1 cellular context compared by ENCODE assay signal in the genomic region with DNA sequence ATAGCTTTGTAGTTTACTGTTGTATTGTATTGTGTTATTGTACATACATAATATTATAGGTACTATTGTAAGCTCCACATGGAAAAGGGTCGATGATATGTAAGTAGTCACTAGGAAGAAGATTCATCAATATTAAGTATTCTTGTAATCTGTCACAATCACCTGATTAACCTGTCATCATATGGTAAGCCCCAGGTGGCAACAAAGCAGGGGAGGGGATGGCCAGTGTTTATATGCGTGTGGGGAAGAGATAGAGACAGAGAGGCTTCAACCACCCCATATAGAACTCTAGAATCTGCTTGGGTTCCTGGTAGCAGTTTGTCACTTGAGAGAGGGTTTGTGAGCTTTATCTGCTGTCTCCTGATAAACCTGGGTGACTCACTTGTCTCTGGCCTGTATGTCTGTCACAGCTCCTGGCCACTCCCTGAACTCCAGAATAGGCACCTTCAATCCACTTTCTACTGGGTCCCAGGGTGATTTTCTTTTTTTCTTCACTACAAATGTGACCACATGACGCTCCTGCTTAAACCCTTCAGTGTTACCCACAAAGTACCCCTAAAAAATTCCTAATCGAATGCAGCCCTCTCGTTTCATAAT.
TF ChIP-seq lines count a peak whose summit lies in the region.

No MANE protein-coding gene starts in this region.

TF ChIP-seq in HepG2, 621 proteins besides CTCF, POLR2A, EP300 and RAD21:
- TF ChIP-seq, protein P1, sequence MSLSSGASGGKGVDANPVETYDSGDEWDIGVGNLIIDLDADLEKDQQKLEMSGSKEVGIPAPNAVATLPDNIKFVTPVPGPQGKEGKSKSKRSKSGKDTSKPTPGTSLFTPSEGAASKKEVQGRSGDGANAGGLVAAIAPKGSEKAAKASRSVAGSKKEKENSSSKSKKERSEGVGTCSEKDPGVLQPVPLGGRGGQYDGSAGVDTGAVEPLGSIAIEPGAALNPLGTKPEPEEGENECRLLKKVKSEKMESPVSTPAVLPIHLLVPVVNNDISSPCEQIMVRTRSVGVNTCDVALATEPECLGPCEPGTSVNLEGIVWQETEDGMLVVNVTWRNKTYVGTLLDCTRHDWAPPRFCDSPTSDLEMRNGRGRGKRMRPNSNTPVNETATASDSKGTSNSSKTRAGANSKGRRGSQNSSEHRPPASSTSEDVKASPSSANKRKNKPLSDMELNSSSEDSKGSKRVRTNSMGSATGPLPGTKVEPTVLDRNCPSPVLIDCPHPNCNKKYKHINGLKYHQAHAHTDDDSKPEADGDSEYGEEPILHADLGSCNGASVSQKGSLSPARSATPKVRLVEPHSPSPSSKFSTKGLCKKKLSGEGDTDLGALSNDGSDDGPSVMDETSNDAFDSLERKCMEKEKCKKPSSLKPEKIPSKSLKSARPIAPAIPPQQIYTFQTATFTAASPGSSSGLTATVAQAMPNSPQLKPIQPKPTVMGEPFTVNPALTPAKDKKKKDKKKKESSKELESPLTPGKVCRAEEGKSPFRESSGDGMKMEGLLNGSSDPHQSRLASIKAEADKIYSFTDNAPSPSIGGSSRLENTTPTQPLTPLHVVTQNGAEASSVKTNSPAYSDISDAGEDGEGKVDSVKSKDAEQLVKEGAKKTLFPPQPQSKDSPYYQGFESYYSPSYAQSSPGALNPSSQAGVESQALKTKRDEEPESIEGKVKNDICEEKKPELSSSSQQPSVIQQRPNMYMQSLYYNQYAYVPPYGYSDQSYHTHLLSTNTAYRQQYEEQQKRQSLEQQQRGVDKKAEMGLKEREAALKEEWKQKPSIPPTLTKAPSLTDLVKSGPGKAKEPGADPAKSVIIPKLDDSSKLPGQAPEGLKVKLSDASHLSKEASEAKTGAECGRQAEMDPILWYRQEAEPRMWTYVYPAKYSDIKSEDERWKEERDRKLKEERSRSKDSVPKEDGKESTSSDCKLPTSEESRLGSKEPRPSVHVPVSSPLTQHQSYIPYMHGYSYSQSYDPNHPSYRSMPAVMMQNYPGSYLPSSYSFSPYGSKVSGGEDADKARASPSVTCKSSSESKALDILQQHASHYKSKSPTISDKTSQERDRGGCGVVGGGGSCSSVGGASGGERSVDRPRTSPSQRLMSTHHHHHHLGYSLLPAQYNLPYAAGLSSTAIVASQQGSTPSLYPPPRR (CRISPR knock-in tag; IDR thresholded peaks at IDR 0.05; ENCODE audit: borderline replicate concordance), result no peak
- peak; percentile 60 for TF ChIP-seq FOSL2 (CRISPR knock-in tag; IDR thresholded peaks at IDR 0.05)
